Comparison of ENCODE assay signal across 11 cellular contexts in the genomic region with DNA sequence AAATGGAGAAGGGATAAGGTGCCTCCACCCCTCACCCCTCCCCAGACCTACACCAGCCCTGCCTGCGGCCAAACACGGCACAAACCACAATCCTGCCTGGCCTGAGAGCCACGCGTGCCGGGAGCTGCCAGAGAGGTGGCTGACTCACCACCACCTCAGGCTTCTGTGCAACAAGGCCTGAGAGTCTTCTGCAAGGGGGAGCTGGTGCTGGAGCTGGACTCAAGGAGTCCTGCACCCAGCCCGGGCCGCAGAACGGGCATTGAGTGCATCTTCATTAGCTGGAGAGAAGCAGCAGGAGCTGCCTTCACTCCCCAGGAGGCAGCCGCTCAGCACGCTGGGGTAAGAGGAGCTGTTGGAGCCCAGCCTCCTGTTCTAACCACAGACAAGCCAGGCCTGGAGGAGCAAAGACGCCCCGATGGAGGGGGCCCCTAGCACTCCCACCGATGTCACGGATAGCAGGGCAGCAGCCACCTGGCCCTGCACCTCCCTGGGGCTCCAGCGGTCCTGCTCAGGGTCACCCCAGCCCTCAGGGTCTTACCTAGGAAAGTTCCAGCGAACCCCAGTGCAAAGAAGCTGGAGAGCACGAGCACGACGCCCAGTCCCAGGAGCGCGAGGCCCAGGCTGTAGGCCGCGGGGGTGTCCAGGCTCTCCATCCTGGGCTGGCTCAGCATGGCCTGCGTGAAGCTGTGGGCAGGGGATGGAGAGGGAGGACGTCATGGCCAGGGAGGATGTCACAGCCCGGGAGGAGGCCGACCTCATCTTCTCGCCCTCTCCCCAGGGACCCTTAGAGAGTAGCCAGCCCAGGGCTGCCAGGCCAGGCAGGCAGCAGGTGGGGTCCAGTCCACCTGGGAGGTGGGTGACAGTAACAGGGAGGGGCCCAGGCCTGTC. TPM values are rescaled to one million over a fixed set of nuclear protein-coding genes. Genes with fewer than 3 reads are reported as not detected.
A peak's percentile ranks its signal among the peaks of the same experiment; 100 is the strongest.
DNase-seq lines count a peak whose midpoint lies in the region; ATAC-seq and TF ChIP-seq lines count a peak whose summit lies in the region.
"Had no signal": no experiment of that assay in that cellular context is flagged by ENCODE, and none has a peak within 500 bp of the region (broad histone marks: within the 10 kb centered on the region; RNA-seq: fewer than 3 reads in every experiment).

No MANE protein-coding gene starts in this region.

- H4K20me1 ChIP-seq in Karpas-422 (ENCODE audit: insufficient read depth, low read depth, low read length): no peaks in the 10 kb centered on the region; the same call in 1 of the 2 replicates

- H3K27ac ChIP-seq in HL-60 (replicated peaks): peak overlapping the region; percentile 76
- no peak overlapping the region for H3K27ac ChIP-seq in adrenal gland
- no peak overlapping the region for H3K27ac ChIP-seq in Karpas-422 (ENCODE audit: low read length)
- H3K27ac ChIP-seq: C4-2B had no signal

- H3K9me3 ChIP-seq in adrenal gland (replicated peaks in 1 of 3) (no peaks in the 10 kb centered on the region), Karpas-422 (ENCODE audit: low read length) (no peaks in the 10 kb centered on the region)

- H3K27me3 ChIP-seq in HL-60 (ENCODE audit: insufficient read depth, poor library complexity, severe bottlenecking) (no peaks in the 10 kb centered on the region), adrenal gland (no peaks in the 10 kb centered on the region), Karpas-422 (ENCODE audit: low read length) (no peaks in the 10 kb centered on the region)

- H3K9me2 ChIP-seq in Karpas-422 (replicated peaks; ENCODE audit: insufficient read depth, low read length): no peaks in the 10 kb centered on the region

- no peaks in the 10 kb centered on the region for H3K36me3 ChIP-seq in adrenal gland (replicated peaks in 1 of 2)
- H3K36me3 ChIP-seq in Karpas-422 (ENCODE audit: insufficient read depth, low read length): no peaks in the 10 kb centered on the region

- TF ChIP-seq CTCF in HL-60 (IDR thresholded peaks at IDR 0.05; ENCODE audit: insufficient read depth, low read length): no peak
- no peak for TF ChIP-seq CTCF in adrenal gland (IDR thresholded peaks at IDR 0.05)

- H3K4me1 ChIP-seq in adrenal gland (replicated peaks in 1 of 2) (no peaks in the 10 kb centered on the region), Karpas-422 (ENCODE audit: low read length) (no peaks in the 10 kb centered on the region)

- ATAC-seq in GM18867 (IDR thresholded peaks at IDR 0.05; ENCODE audit: unreplicated experiment) (no peak), GM18858 (IDR thresholded peaks at IDR 0.05; ENCODE audit: unreplicated experiment) (no peak)

- DNase-seq in A172 (ENCODE audit: low spot score): peak; percentile 91
- DNase-seq in HL-60 (ENCODE audit: low read depth in 1 of 2, low spot score in 1 of 2): peak; percentile 74 to 89
- DNase-seq in adrenal gland: peak in 4 of 7 donors; percentile 49 to 57 (median 55)
- DNase-seq in hepatic stellate cell (ENCODE audit: low spot score): peak; percentile 97
- DNase-seq in DMS53 (lab: John Stamatoyannopoulos, UW): no peak
- DNase-seq in Karpas-422: no peak
- DNase-seq: cortex of kidney, NCI-H524 had no signal

- intact Hi-C loops in adrenal gland (cut with DNase I): no loop called here

- no peaks in the 10 kb centered on the region for H3K79me2 ChIP-seq in Karpas-422 (ENCODE audit: low read length)

- TF ChIP-seq POLR2A in adrenal gland (IDR thresholded peaks at IDR 0.05): no peak

- no peak overlapping the region for H3K4me2 ChIP-seq in Karpas-422 (ENCODE audit: low read depth, low read length, poor library complexity, severe bottlenecking)

- H3K9ac ChIP-seq in Karpas-422 (ENCODE audit: low read length): no peak overlapping the region

- H2AFZ ChIP-seq in Karpas-422 (ENCODE audit: low read length): no peak overlapping the region

- no peak overlapping the region for H3K4me3 ChIP-seq in HL-60 (replicated peaks; ENCODE audit: insufficient read depth, low read length)
- no peak overlapping the region for H3K4me3 ChIP-seq in adrenal gland
- no peak overlapping the region for H3K4me3 ChIP-seq in Karpas-422 (ENCODE audit: low read length)

- WGBS in adrenal gland, 4 donors: 78 to 91% (median 84%) methylated on average over 11 to 28 of the region's 28 CpGs

RNA-seq across cellular contexts. Expression of a gene that starts 16.0 kb away (rescaled TPM):
- total RNA-seq in A172 (2014; rRNA removed; shearing (Covaris generic)): not detected in 2 replicates
- total RNA-seq in adrenal gland: 100 to 1,000 TPM in 1 of 8 donors, 10 to 100 TPM in 5, 1 to 10 TPM in 2; 4.5 to 134 (median 19.8) TPM
- polyA plus RNA-seq in adrenal gland: 10 to 100 TPM in 2 of 3 donors, 1 to 10 TPM in 1; 7.5 to 56.7 (median 14.4) TPM
- total RNA-seq in Karpas-422 (2014; rRNA removed; shearing (Covaris generic); ENCODE audit: low replicate concordance): not detected in 2 replicates

RNA-seq across cellular contexts. Expression of a gene that starts 35.4 kb away (rescaled TPM):
- 6.4 and 9.9 TPM in 2 replicates for total RNA-seq in A172 (2014; rRNA removed; shearing (Covaris generic))
- total RNA-seq in adrenal gland: 10 to 100 TPM in 7 of 8 donors, 1 to 10 TPM in 1; 8.2 to 41.2 (median 19.9) TPM
- 10 to 100 TPM; 12.3 to 14.9 (median 14.7) TPM for polyA plus RNA-seq in adrenal gland
- total RNA-seq in Karpas-422 (2014; rRNA removed; shearing (Covaris generic); ENCODE audit: low replicate concordance): 8.8 and 17.6 TPM in 2 replicates

Comparison
In these comparisons a context has a peak if more than half of its experiments do, and no peak if none do; other contexts are left out.
1. DNase-seq: peak in A172 (single experiment), HL-60 (2 of 2), adrenal gland (4 of 7) and hepatic stellate cell (single experiment); none in DMS53 (single experiment) and Karpas-422 (single experiment).